Comparison of ENCODE assay signal across 16 cellular contexts in genomic region chr11:116454951-116455350, GRCh38.
DNase-seq lines count a peak whose midpoint lies in the region; ATAC-seq and TF ChIP-seq lines count a peak whose summit lies in the region.
"Had no signal": no experiment of that assay in that cellular context is flagged by ENCODE, and none has a peak within 500 bp of the region (broad histone marks: within the 10 kb centered on the region; RNA-seq: fewer than 3 reads in every experiment).

No MANE protein-coding gene starts in this region.

- no peaks in the 10 kb centered on the region for H4K20me1 ChIP-seq in hepatocyte (ENCODE audit: insufficient read depth, poor library complexity, severe bottlenecking)
- H4K20me1 ChIP-seq: BLaER1 had no signal

- H3K79me2 ChIP-seq in hepatocyte: no peaks in the 10 kb centered on the region

- H3K4me3 ChIP-seq in cardiac muscle cell (no peak overlapping the region), hepatocyte (no peak overlapping the region), coronary artery (no peak overlapping the region)
- H3K4me3 ChIP-seq: BLaER1 had no signal

- 56% methylated on average over 1 of the region's 1 CpG for WGBS in hepatocyte (ENCODE audit: low lambda C conversion rate, missing lambda C conversion rate)

- no peak overlapping the region for H3K4me2 ChIP-seq in hepatocyte
- H3K4me2 ChIP-seq: BLaER1 had no signal

- H3K36me3 ChIP-seq in cardiac muscle cell (no peaks in the 10 kb centered on the region), hepatocyte (replicated peaks; ENCODE audit: insufficient read depth, low read depth) (no peaks in the 10 kb centered on the region)
- H3K36me3 ChIP-seq: BLaER1 had no signal

- H3K27me3 ChIP-seq in cardiac muscle cell: no peaks in the 10 kb centered on the region
- no peaks in the 10 kb centered on the region for H3K27me3 ChIP-seq in hepatocyte
- H3K27me3 ChIP-seq: BLaER1 had no signal

- no peak overlapping the region for H2AFZ ChIP-seq in hepatocyte

- no peak for DNase-seq in cardiac muscle cell (ENCODE audit: low read depth in 1 of 2, low spot score in 1 of 2)
- no peak for DNase-seq in Right ventricle myocardium inferior (ENCODE audit: missing footprints)
- peak; percentile 88 for DNase-seq in NCI-H82 treated with DMSO at 0.1 percent for 48 hours (lab: John Stamatoyannopoulos, UW; ENCODE audit: unreplicated experiment)
- peak; percentile 20 for DNase-seq in hepatocyte (ENCODE audit: low spot score)
- no peak for DNase-seq in coronary artery (ENCODE audit: low spot score)
- DNase-seq in NCI-H345 (lab: John Stamatoyannopoulos, UW): no peak
- DNase-seq in stimulated activated naive CD8-positive, alpha-beta T cell treated with anti-CD3 and anti-CD28 coated beads, Interleukin-15, Interleukin-2, amounts not matched to agents 100 U/mL and 50 U/mL, for 24 hours: no peak
- DNase-seq: 8988T; AML-193; CD4-positive, CD25-positive, alpha-beta regulatory T cell; DMS153; DMS79 treated with DMSO at 0.1 percent for 48 hours; EL; HCEC 1CT; IMR-90 had no signal

- intact Hi-C loops in Right ventricle myocardium inferior (cut with DNase I): loop anchor here (1.0 to 2.0 kb wide), 2 partner anchors 186 to 238 kb away; no protein-coding TSS in a partner anchor

- TF ChIP-seq CTCF in cardiac muscle cell (IDR thresholded peaks at IDR 0.05; ENCODE audit: low read depth, low read length) (no peak), hepatocyte (IDR thresholded peaks at IDR 0.05; ENCODE audit: poor library complexity) (no peak), coronary artery (IDR thresholded peaks at IDR 0.05) (no peak)

- H3K4me1 ChIP-seq in cardiac muscle cell (ENCODE audit: low read depth) (peaks cover 52% of the 10 kb centered on the region), hepatocyte (ENCODE audit: insufficient read depth) (peaks cover 21% of the 10 kb centered on the region)
- H3K4me1 ChIP-seq: BLaER1 had no signal

- H3K27ac ChIP-seq in cardiac muscle cell (peak overlapping the region; percentile 26), hepatocyte (no peak overlapping the region), coronary artery (no peak overlapping the region)
- H3K27ac ChIP-seq: BLaER1 had no signal

- no peaks in the 10 kb centered on the region for H3K9me3 ChIP-seq in cardiac muscle cell (ENCODE audit: low read depth)
- no peaks in the 10 kb centered on the region for H3K9me3 ChIP-seq in hepatocyte (ENCODE audit: low read depth)

- no peak for ATAC-seq in Right ventricle myocardium inferior
- ATAC-seq in stimulated activated naive CD8-positive, alpha-beta T cell treated with anti-CD3 and anti-CD28 coated beads, Interleukin-15, Interleukin-2, amounts not matched to agents 100 U/mL and 50 U/mL, for 24 hours: no peak

- no peaks in the 10 kb centered on the region for H3K9me2 ChIP-seq in hepatocyte (replicated peaks; ENCODE audit: insufficient read depth)

Comparison
In these comparisons a context has a peak if more than half of its experiments do, and no peak if none do; other contexts are left out.
1. DNase-seq: peak in NCI-H82 treated with DMSO at 0.1 percent for 48 hours (single experiment) and hepatocyte (single experiment); none in cardiac muscle cell (0 of 2), Right ventricle myocardium inferior (single experiment), coronary artery (single experiment), NCI-H345 (single experiment) and stimulated activated naive CD8-positive, alpha-beta T cell treated with anti-CD3 and anti-CD28 coated beads, Interleukin-15, Interleukin-2, amounts not matched to agents 100 U/mL and 50 U/mL, for 24 hours (single experiment).